Comparison of ENCODE assay signal across 2 cellular contexts in the genomic region with DNA sequence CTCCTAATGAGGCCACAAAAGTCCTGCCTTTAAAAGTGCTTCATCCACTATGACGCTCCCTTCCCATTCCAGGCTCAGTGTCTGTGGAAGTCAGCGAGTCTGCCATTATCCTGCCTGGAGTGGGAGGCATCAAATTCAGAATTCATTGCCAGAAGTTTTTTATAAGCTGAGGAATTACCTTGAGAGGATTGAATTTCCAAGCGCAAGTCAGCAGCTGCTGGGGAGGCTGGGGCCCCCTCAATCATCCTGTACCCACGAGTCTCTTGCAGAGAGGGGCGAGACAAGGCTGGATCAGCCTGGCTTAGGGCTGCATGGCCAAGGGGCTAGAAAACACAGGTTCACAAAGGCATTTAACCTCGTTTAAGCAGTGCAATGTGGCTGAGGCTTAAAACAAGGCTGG.
TF ChIP-seq lines count a peak whose summit lies in the region.

No MANE protein-coding gene starts in this region.

TF ChIP-seq in GM23338, 12 proteins besides CTCF, POLR2A, EP300 and RAD21 (continued from another document):
- TF ChIP-seq CREB1 (CRISPR knock-in tag; IDR thresholded peaks at IDR 0.05; ENCODE audit: low read depth) = no peak
- TF ChIP-seq, protein P1, sequence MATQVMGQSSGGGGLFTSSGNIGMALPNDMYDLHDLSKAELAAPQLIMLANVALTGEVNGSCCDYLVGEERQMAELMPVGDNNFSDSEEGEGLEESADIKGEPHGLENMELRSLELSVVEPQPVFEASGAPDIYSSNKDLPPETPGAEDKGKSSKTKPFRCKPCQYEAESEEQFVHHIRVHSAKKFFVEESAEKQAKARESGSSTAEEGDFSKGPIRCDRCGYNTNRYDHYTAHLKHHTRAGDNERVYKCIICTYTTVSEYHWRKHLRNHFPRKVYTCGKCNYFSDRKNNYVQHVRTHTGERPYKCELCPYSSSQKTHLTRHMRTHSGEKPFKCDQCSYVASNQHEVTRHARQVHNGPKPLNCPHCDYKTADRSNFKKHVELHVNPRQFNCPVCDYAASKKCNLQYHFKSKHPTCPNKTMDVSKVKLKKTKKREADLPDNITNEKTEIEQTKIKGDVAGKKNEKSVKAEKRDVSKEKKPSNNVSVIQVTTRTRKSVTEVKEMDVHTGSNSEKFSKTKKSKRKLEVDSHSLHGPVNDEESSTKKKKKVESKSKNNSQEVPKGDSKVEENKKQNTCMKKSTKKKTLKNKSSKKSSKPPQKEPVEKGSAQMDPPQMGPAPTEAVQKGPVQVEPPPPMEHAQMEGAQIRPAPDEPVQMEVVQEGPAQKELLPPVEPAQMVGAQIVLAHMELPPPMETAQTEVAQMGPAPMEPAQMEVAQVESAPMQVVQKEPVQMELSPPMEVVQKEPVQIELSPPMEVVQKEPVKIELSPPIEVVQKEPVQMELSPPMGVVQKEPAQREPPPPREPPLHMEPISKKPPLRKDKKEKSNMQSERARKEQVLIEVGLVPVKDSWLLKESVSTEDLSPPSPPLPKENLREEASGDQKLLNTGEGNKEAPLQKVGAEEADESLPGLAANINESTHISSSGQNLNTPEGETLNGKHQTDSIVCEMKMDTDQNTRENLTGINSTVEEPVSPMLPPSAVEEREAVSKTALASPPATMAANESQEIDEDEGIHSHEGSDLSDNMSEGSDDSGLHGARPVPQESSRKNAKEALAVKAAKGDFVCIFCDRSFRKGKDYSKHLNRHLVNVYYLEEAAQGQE (IDR thresholded peaks at IDR 0.05; ENCODE audit: unreplicated experiment) = no peak
- no peak for TF ChIP-seq JUNB (IDR thresholded peaks at IDR 0.05; ENCODE audit: unreplicated experiment)
- no peak for TF ChIP-seq ZNF114 (CRISPR knock-in tag; IDR thresholded peaks at IDR 0.05)
- no peak for TF ChIP-seq NANOG (IDR thresholded peaks at IDR 0.05; ENCODE audit: borderline replicate concordance)
- TF ChIP-seq EZH2phosphoT487 (IDR thresholded peaks at IDR 0.05; ENCODE audit: unreplicated experiment) = no peak
- no peak for TF ChIP-seq EZH2 (IDR thresholded peaks at IDR 0.05; ENCODE audit: low read depth, unreplicated experiment)
- no peak for TF ChIP-seq ZNF331 (CRISPR knock-in tag; IDR thresholded peaks at IDR 0.05; ENCODE audit: low read depth)
- TF ChIP-seq, protein P2, sequence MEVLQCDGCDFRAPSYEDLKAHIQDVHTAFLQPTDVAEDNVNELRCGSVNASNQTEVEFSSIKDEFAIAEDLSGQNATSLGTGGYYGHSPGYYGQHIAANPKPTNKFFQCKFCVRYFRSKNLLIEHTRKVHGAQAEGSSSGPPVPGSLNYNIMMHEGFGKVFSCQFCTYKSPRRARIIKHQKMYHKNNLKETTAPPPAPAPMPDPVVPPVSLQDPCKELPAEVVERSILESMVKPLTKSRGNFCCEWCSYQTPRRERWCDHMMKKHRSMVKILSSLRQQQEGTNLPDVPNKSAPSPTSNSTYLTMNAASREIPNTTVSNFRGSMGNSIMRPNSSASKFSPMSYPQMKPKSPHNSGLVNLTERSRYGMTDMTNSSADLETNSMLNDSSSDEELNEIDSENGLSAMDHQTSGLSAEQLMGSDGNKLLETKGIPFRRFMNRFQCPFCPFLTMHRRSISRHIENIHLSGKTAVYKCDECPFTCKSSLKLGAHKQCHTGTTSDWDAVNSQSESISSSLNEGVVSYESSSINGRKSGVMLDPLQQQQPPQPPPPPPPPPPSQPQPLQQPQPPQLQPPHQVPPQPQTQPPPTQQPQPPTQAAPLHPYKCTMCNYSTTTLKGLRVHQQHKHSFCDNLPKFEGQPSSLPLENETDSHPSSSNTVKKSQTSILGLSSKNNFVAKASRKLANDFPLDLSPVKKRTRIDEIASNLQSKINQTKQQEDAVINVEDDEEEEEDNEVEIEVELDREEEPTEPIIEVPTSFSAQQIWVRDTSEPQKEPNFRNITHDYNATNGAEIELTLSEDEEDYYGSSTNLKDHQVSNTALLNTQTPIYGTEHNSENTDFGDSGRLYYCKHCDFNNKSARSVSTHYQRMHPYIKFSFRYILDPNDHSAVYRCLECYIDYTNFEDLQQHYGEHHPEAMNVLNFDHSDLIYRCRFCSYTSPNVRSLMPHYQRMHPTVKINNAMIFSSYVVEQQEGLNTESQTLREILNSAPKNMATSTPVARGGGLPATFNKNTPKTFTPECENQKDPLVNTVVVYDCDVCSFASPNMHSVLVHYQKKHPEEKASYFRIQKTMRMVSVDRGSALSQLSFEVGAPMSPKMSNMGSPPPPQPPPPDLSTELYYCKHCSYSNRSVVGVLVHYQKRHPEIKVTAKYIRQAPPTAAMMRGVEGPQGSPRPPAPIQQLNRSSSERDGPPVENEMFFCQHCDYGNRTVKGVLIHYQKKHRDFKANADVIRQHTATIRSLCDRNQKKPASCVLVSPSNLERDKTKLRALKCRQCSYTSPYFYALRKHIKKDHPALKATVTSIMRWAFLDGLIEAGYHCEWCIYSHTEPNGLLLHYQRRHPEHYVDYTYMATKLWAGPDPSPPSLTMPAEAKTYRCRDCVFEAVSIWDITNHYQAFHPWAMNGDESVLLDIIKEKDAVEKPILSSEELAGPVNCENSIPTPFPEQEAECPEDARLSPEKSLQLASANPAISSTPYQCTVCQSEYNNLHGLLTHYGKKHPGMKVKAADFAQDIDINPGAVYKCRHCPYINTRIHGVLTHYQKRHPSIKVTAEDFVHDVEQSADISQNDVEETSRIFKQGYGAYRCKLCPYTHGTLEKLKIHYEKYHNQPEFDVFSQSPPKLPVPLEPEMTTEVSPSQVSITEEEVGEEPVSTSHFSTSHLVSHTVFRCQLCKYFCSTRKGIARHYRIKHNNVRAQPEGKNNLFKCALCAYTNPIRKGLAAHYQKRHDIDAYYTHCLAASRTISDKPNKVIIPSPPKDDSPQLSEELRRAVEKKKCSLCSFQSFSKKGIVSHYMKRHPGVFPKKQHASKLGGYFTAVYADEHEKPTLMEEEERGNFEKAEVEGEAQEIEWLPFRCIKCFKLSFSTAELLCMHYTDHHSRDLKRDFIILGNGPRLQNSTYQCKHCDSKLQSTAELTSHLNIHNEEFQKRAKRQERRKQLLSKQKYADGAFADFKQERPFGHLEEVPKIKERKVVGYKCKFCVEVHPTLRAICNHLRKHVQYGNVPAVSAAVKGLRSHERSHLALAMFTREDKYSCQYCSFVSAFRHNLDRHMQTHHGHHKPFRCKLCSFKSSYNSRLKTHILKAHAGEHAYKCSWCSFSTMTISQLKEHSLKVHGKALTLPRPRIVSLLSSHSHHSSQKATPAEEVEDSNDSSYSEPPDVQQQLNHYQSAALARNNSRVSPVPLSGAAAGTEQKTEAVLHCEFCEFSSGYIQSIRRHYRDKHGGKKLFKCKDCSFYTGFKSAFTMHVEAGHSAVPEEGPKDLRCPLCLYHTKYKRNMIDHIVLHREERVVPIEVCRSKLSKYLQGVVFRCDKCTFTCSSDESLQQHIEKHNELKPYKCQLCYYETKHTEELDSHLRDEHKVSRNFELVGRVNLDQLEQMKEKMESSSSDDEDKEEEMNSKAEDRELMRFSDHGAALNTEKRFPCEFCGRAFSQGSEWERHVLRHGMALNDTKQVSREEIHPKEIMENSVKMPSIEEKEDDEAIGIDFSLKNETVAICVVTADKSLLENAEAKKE (CRISPR knock-in tag; IDR thresholded peaks at IDR 0.05) = no peak
- no peak for TF ChIP-seq STAT1 (IDR thresholded peaks at IDR 0.05; ENCODE audit: unreplicated experiment)

TF ChIP-seq in SK-N-SH, 30 proteins besides CTCF, POLR2A, EP300 and RAD21 (continued from another document):
- TF ChIP-seq, protein P3, sequence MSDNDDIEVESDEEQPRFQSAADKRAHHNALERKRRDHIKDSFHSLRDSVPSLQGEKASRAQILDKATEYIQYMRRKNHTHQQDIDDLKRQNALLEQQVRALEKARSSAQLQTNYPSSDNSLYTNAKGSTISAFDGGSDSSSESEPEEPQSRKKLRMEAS (IDR thresholded peaks at IDR 0.05; ENCODE audit: low read depth) = no peak
- TF ChIP-seq TCF12 (IDR thresholded peaks at IDR 0.05) (no peak), YY1 (IDR thresholded peaks at IDR 0.05; ENCODE audit: low read depth) (no peak), RCOR1 (IDR thresholded peaks at IDR 0.05; ENCODE audit: low read length) (no peak), MXI1 (IDR thresholded peaks at IDR 0.05; ENCODE audit: low read depth, low read length) (no peak), FOXJ3 (CRISPR knock-in tag; IDR thresholded peaks at IDR 0.05) (no peak), MEF2A (IDR thresholded peaks at IDR 0.05; ENCODE audit: borderline replicate concordance, low read depth) (no peak), NFIC (IDR thresholded peaks at IDR 0.05; ENCODE audit: borderline replicate concordance) (no peak), RXRA (IDR thresholded peaks at IDR 0.05; ENCODE audit: borderline replicate concordance, low read depth) (no peak), GATA2 (CRISPR knock-in tag; IDR thresholded peaks at IDR 0.05) (no peak), GABPA (IDR thresholded peaks at IDR 0.05; ENCODE audit: low read depth) (no peak)
- TF ChIP-seq, protein P4, sequence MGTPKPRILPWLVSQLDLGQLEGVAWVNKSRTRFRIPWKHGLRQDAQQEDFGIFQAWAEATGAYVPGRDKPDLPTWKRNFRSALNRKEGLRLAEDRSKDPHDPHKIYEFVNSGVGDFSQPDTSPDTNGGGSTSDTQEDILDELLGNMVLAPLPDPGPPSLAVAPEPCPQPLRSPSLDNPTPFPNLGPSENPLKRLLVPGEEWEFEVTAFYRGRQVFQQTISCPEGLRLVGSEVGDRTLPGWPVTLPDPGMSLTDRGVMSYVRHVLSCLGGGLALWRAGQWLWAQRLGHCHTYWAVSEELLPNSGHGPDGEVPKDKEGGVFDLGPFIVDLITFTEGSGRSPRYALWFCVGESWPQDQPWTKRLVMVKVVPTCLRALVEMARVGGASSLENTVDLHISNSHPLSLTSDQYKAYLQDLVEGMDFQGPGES (IDR thresholded peaks at IDR 0.05; ENCODE audit: low read depth, low read length) = no peak
- TF ChIP-seq, protein P5, sequence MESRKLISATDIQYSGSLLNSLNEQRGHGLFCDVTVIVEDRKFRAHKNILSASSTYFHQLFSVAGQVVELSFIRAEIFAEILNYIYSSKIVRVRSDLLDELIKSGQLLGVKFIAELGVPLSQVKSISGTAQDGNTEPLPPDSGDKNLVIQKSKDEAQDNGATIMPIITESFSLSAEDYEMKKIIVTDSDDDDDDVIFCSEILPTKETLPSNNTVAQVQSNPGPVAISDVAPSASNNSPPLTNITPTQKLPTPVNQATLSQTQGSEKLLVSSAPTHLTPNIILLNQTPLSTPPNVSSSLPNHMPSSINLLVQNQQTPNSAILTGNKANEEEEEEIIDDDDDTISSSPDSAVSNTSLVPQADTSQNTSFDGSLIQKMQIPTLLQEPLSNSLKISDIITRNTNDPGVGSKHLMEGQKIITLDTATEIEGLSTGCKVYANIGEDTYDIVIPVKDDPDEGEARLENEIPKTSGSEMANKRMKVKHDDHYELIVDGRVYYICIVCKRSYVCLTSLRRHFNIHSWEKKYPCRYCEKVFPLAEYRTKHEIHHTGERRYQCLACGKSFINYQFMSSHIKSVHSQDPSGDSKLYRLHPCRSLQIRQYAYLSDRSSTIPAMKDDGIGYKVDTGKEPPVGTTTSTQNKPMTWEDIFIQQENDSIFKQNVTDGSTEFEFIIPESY (IDR thresholded peaks at IDR 0.05; ENCODE audit: borderline replicate concordance, low read depth) = no peak
- TF ChIP-seq, protein P6, sequence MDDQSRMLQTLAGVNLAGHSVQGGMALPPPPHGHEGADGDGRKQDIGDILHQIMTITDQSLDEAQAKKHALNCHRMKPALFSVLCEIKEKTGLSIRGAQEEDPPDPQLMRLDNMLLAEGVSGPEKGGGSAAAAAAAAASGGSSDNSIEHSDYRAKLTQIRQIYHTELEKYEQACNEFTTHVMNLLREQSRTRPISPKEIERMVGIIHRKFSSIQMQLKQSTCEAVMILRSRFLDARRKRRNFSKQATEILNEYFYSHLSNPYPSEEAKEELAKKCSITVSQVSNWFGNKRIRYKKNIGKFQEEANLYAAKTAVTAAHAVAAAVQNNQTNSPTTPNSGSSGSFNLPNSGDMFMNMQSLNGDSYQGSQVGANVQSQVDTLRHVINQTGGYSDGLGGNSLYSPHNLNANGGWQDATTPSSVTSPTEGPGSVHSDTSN (IDR thresholded peaks at IDR 0.05) = no peak
